ENCODE assay signal across 14 cellular contexts in genomic region chr1:61098906-61099437, GRCh38. TPM values are rescaled to one million over a fixed set of nuclear protein-coding genes. Genes with fewer than 3 reads are reported as not detected.
DNase-seq lines count a peak whose midpoint lies in the region; ATAC-seq and TF ChIP-seq lines count a peak whose summit lies in the region.
"Had no signal": no experiment of that assay in that cellular context is flagged by ENCODE, and none has a peak within 500 bp of the region (broad histone marks: within the 10 kb centered on the region; RNA-seq: fewer than 3 reads in every experiment).

No MANE protein-coding gene starts in this region.

- H3K4me3 Mint-ChIP-seq in activated CD4-positive, alpha-beta memory T cell treated with anti-CD3 and anti-CD28 coated beads, Interleukin-2, amount 10 ng/mL, durations not matched to agents 7 days and 5 days, result no peak overlapping the region
- H3K4me3 Mint-ChIP-seq: CD8-positive, alpha-beta memory T cell; HFFc6 had no signal

- no peaks in the 10 kb centered on the region for H3K36me3 Mint-ChIP-seq in activated naive CD4-positive, alpha-beta T cell treated with anti-CD3 and anti-CD28 coated beads, Interleukin-2, amount 50 U/mL, for 72 hours
- H3K36me3 Mint-ChIP-seq in activated CD4-positive, alpha-beta memory T cell treated with anti-CD3 and anti-CD28 coated beads, Interleukin-2, amount 10 ng/mL, durations not matched to agents 7 days and 5 days (ENCODE audit: low read depth), result peaks cover 2% of the 10 kb centered on the region

- no peak overlapping the region for H3K4me3 ChIP-seq in dorsolateral prefrontal cortex
- H3K4me3 ChIP-seq: A549, GM12878 had no signal

- no peak for TF ChIP-seq CTCF in dorsolateral prefrontal cortex (IDR thresholded peaks at IDR 0.05 in 54 of 56, conservative IDR thresholded peaks at IDR 0.05 in 2 of 56; ENCODE audit: low read depth in 1 of 56, partially characterized antibody in 56 of 56)

- intact Hi-C loops in dorsolateral prefrontal cortex (cut with DNase I), result no loop called here

- DNase-seq in activated naive CD4-positive, alpha-beta T cell treated with anti-CD3 and anti-CD28 coated beads, Interleukin-2, amount 50 U/mL, for 72 hours (ENCODE audit: low spot score in 2 of 2), result no peak
- DNase-seq in activated naive CD4-positive, alpha-beta T cell treated with anti-CD3 and anti-CD28 coated beads, Interleukin-2, amount 50 U/mL, for 16 hours, result no peak
- DNase-seq in SK-MEL-5 (ENCODE audit: low read depth, low spot score), result peak; percentile 51
- DNase-seq in dorsolateral prefrontal cortex, result no peak
- no peak for DNase-seq in GDM1 (lab: John Stamatoyannopoulos, UW)
- DNase-seq in D341Med (ENCODE audit: low spot score), result no peak
- no peak for DNase-seq in activated CD4-positive, alpha-beta memory T cell treated with anti-CD3 and anti-CD28 coated beads, Interleukin-2, amount 10 ng/mL, durations not matched to agents 7 days and 5 days
- DNase-seq: Caco-2; CD8-positive, alpha-beta memory T cell; HCEC 1CT; HFFc6 had no signal

- H3K27ac Mint-ChIP-seq in activated naive CD4-positive, alpha-beta T cell treated with anti-CD3 and anti-CD28 coated beads, Interleukin-2, amount 50 U/mL, for 72 hours, result no peak overlapping the region
- H3K27ac Mint-ChIP-seq in activated CD4-positive, alpha-beta memory T cell treated with anti-CD3 and anti-CD28 coated beads, Interleukin-2, amount 10 ng/mL, durations not matched to agents 7 days and 5 days, result no peak overlapping the region
- H3K27ac Mint-ChIP-seq: CD8-positive, alpha-beta memory T cell; HFFc6 had no signal

- in situ Hi-C loops in SK-MEL-5 (cut with HindIII; ENCODE audit: low pct_unique_long_range_greater_than_20kb, low sequenced_read_pairs), result no loop called here

- CTCF ChIA-PET in activated CD4-positive, alpha-beta memory T cell treated with anti-CD3 and anti-CD28 coated beads, Interleukin-2, amount 10 ng/mL, durations not matched to agents 7 days and 5 days (lab: Charles Lee), result no interaction called here

- no peaks in the 10 kb centered on the region for H3K27me3 Mint-ChIP-seq in activated CD4-positive, alpha-beta memory T cell treated with anti-CD3 and anti-CD28 coated beads, Interleukin-2, amount 10 ng/mL, durations not matched to agents 7 days and 5 days
- H3K27me3 Mint-ChIP-seq: CD8-positive, alpha-beta memory T cell had no signal

- POLR2A ChIA-PET in activated CD4-positive, alpha-beta memory T cell treated with anti-CD3 and anti-CD28 coated beads, Interleukin-2, amount 10 ng/mL, durations not matched to agents 7 days and 5 days (lab: Charles Lee), result interaction anchor here (1.5 kb wide), 1 partner anchor 21 kb away, joined by 3 read pairs; no protein-coding TSS in a partner anchor

- no peaks in the 10 kb centered on the region for H3K4me1 Mint-ChIP-seq in activated CD4-positive, alpha-beta memory T cell treated with anti-CD3 and anti-CD28 coated beads, Interleukin-2, amount 10 ng/mL, durations not matched to agents 7 days and 5 days

- H3K9me3 Mint-ChIP-seq in activated naive CD4-positive, alpha-beta T cell treated with anti-CD3 and anti-CD28 coated beads, Interleukin-2, amount 50 U/mL, for 72 hours, result no peaks in the 10 kb centered on the region
- no peaks in the 10 kb centered on the region for H3K9me3 Mint-ChIP-seq in activated CD4-positive, alpha-beta memory T cell treated with anti-CD3 and anti-CD28 coated beads, Interleukin-2, amount 10 ng/mL, durations not matched to agents 7 days and 5 days
- H3K9me3 Mint-ChIP-seq: CD8-positive, alpha-beta memory T cell; HFFc6 had no signal

- no peaks in the 10 kb centered on the region for H3K27me3 ChIP-seq in dorsolateral prefrontal cortex

- ATAC-seq in activated naive CD4-positive, alpha-beta T cell treated with anti-CD3 and anti-CD28 coated beads, Interleukin-2, amount 50 U/mL, for 72 hours, result peak; percentile 60 to 61
- ATAC-seq: A549, GM12878, HepG2 had no signal

- peak overlapping the region in 37 of 59 donors; percentile 3 to 87 (median 44) for H3K27ac ChIP-seq in dorsolateral prefrontal cortex
- H3K27ac ChIP-seq: A549 had no signal

RNA-seq across cellular contexts. Expression of gene NFIA, which starts 16.6 kb away (rescaled TPM):
- total RNA-seq in activated naive CD4-positive, alpha-beta T cell treated with anti-CD3 and anti-CD28 coated beads, Interleukin-2, amount 50 U/mL, for 72 hours, result 1 to 10 TPM in 1 of 2 donors, under 1 TPM in 1; 0.88 to 3.1 TPM
- total RNA-seq in SK-MEL-5 (2014; rRNA removed; shearing (Covaris generic)), result 12.5 and 12.6 TPM in 2 replicates
- polyA plus RNA-seq in SK-MEL-5 (2015; cell fraction: cytosol; rRNA removed), result 13.1 and 17.1 TPM in 2 replicates
- polyA plus RNA-seq in SK-MEL-5 (2015; cell fraction: nucleus; rRNA removed), result 10.2 and 13.9 TPM in 2 replicates
- 100 to 1,000 TPM in 40 of 120 experiments, 10 to 100 TPM in 80; 63.0 to 203 (median 91.8) TPM for total RNA-seq in dorsolateral prefrontal cortex
- 1 to 10 TPM; 2.4 to 3.0 TPM for total RNA-seq in activated CD4-positive, alpha-beta memory T cell treated with anti-CD3 and anti-CD28 coated beads, Interleukin-2, amount 10 ng/mL, durations not matched to agents 7 days and 5 days
